In genomic region chr3:155528579-155528978, GRCh38 we compare ENCODE assay signal across 33 cellular contexts.
DNase-seq lines count a peak whose midpoint lies in the region; ATAC-seq and TF ChIP-seq lines count a peak whose summit lies in the region.
"Had no signal": no experiment of that assay in that cellular context is flagged by ENCODE, and none has a peak within 500 bp of the region (broad histone marks: within the 10 kb centered on the region; RNA-seq: fewer than 3 reads in every experiment).

No MANE protein-coding gene starts in this region.

- no peaks in the 10 kb centered on the region for H3K9me2 ChIP-seq in OCI-LY7 (ENCODE audit: insufficient read depth, low read length)

- no peaks in the 10 kb centered on the region for H3K79me2 ChIP-seq in OCI-LY7 (ENCODE audit: insufficient read depth, low read depth, low read length)

- no peak overlapping the region for H3K4me3 Mint-ChIP-seq in neural crest cell
- H3K4me3 Mint-ChIP-seq in stimulated activated naive B cell treated with anti-CD40 and anti-IgM and Interleukin-4, amounts not matched to agents 10 μg/mL and 1 μg/mL and 100 μg/mL, for 72 hours = no peak overlapping the region
- H3K4me3 Mint-ChIP-seq: B cell; CD14-positive monocyte; CD4-positive, alpha-beta memory T cell; CD4-positive, alpha-beta T cell; CD4-positive, CD25-positive, alpha-beta regulatory T cell; CD8-positive, alpha-beta memory T cell; CD8-positive, alpha-beta T cell had no signal

- peaks cover 2% of the 10 kb centered on the region for H3K9me3 Mint-ChIP-seq in neural crest cell
- peaks cover 8 to 14% of the 10 kb centered on the region in 2 donors for H3K9me3 Mint-ChIP-seq in stimulated activated naive B cell treated with anti-CD40 and anti-IgM and Interleukin-4, amounts not matched to agents 10 μg/mL and 1 μg/mL and 100 μg/mL, for 72 hours
- H3K9me3 Mint-ChIP-seq: CD4-positive, alpha-beta T cell had no signal

- H3K27ac Mint-ChIP-seq in neural crest cell (ENCODE audit: unreplicated experiment) = peak overlapping the region; percentile 43
- H3K27ac Mint-ChIP-seq in stimulated activated naive B cell treated with anti-CD40 and anti-IgM and Interleukin-4, amounts not matched to agents 10 μg/mL and 1 μg/mL and 100 μg/mL, for 72 hours = no peak overlapping the region
- H3K27ac Mint-ChIP-seq: B cell; CD14-positive monocyte; CD4-positive, alpha-beta memory T cell; CD4-positive, alpha-beta T cell; CD4-positive, CD25-positive, alpha-beta regulatory T cell; CD8-positive, alpha-beta memory T cell; CD8-positive, alpha-beta T cell had no signal

- H3K4me3 ChIP-seq in OCI-LY7 (ENCODE audit: low read depth, low read length, poor library complexity, severe bottlenecking) = no peak overlapping the region
- H3K4me3 ChIP-seq: A549; BLaER1; BLaER1 treated with 17β-estradiol and CSF1 and Interleukin-3, amounts not matched to agents 10 nM and 100 nM had no signal

- no peak overlapping the region for H3K4me2 ChIP-seq in OCI-LY7 (ENCODE audit: low read length)
- H3K4me2 ChIP-seq: A549; BLaER1; BLaER1 treated with 17β-estradiol and CSF1 and Interleukin-3, amounts not matched to agents 10 nM and 100 nM had no signal

- ATAC-seq in stimulated activated naive B cell treated with anti-CD40 and anti-IgM and Interleukin-4, amounts not matched to agents 10 μg/mL and 1 μg/mL and 100 μg/mL, for 72 hours (replicated peaks) = peak; percentile 54 to 59
- ATAC-seq in GM21717 (IDR thresholded peaks at IDR 0.05; ENCODE audit: unreplicated experiment) = no peak
- ATAC-seq: A549; CD8-positive, alpha-beta T cell had no signal

- no peaks in the 10 kb centered on the region for H3K9me3 ChIP-seq in OCI-LY7 (ENCODE audit: low read length)
- H3K9me3 ChIP-seq: A549, BE2C, Caco-2 had no signal

- DNase-seq in OCI-LY7 (ENCODE audit: low spot score) = peak; percentile 13
- DNase-seq in neural crest cell (ENCODE audit: low read depth, low spot score) = no peak
- no peak for DNase-seq in stimulated activated naive B cell treated with anti-CD40 and anti-IgM and Interleukin-4, amounts not matched to agents 10 μg/mL and 1 μg/mL and 100 μg/mL, for 72 hours
- DNase-seq in substantia nigra (lab: John Stamatoyannopoulos, UW) = no peak
- DNase-seq in GM19238 (ENCODE audit: insufficient read length, low spot score) = no peak
- DNase-seq: 8988T; ACHN; AML-193; BE2C; C1 segment of cervical spinal cord; Caco-2; Calu3; CD4-positive, alpha-beta memory T cell; CD4-positive, alpha-beta T cell; CD4-positive, CD25-positive, alpha-beta regulatory T cell; CD8-positive, alpha-beta memory T cell; CD8-positive, alpha-beta T cell; COR-L47; DMS 273 treated with DMSO at 0.1 percent for 48 hours; DMS153; DMS53; DMS79; DMS79 treated with DMSO at 0.1 percent for 48 hours; DND-41; EL had no signal

- TF ChIP-seq CTCF in OCI-LY7 (conservative IDR thresholded peaks at IDR 0.05; ENCODE audit: low read length) (no peak), neural crest cell (conservative IDR thresholded peaks at IDR 0.05) (no peak)

- H3K27me3 Mint-ChIP-seq in neural crest cell (ENCODE audit: low read depth) = no peaks in the 10 kb centered on the region
- H3K27me3 Mint-ChIP-seq in stimulated activated naive B cell treated with anti-CD40 and anti-IgM and Interleukin-4, amounts not matched to agents 10 μg/mL and 1 μg/mL and 100 μg/mL, for 72 hours = peaks cover 0 to 7% of the 10 kb centered on the region in 2 donors
- H3K27me3 Mint-ChIP-seq: B cell; CD4-positive, alpha-beta T cell; CD4-positive, CD25-positive, alpha-beta regulatory T cell had no signal

- H2AFZ ChIP-seq in OCI-LY7 (ENCODE audit: low read length) = no peak overlapping the region

- intact Hi-C loops in OCI-LY7 (cut with micrococcal nuclease; ENCODE audit: unreplicated experiment) = no loop called here

- H3K27ac ChIP-seq in OCI-LY7 (ENCODE audit: low read depth, low read length, poor library complexity, severe bottlenecking) = no peak overlapping the region
- no peak overlapping the region for H3K27ac ChIP-seq in substantia nigra (ENCODE audit: low read depth, low read length, poor library complexity, severe bottlenecking)
- H3K27ac ChIP-seq: 22Rv1; A549; BLaER1; BLaER1 treated with 17β-estradiol and CSF1 and Interleukin-3, amounts not matched to agents 10 nM and 100 nM; C4-2B had no signal

- H4K20me1 ChIP-seq in OCI-LY7 (ENCODE audit: insufficient read depth, low read length) = no peaks in the 10 kb centered on the region
- H4K20me1 ChIP-seq: BLaER1; BLaER1 treated with 17β-estradiol and CSF1 and Interleukin-3, amounts not matched to agents 10 nM and 100 nM had no signal

- BruUV-seq in OCI-LY7 (replicated peaks; lab: Mats Ljungman, UMichigan) = no TSS peak

- POLR2A ChIA-PET in OCI-LY7 (lab: Charles Lee) = interaction anchor here (0.7 to 1.1 kb wide), 2 partner anchors 9 to 282 kb away, joined by 6 to 7 read pairs; no protein-coding TSS in a partner anchor

- no peaks in the 10 kb centered on the region for H3K36me3 ChIP-seq in OCI-LY7 (ENCODE audit: insufficient read depth, low read length)
- H3K36me3 ChIP-seq: BE2C, BLaER1 had no signal

- H3K4me1 Mint-ChIP-seq in neural crest cell = no peaks in the 10 kb centered on the region
- peaks cover 0 to 6% of the 10 kb centered on the region in 2 donors for H3K4me1 Mint-ChIP-seq in stimulated activated naive B cell treated with anti-CD40 and anti-IgM and Interleukin-4, amounts not matched to agents 10 μg/mL and 1 μg/mL and 100 μg/mL, for 72 hours
- H3K4me1 Mint-ChIP-seq: B cell; CD14-positive monocyte; CD4-positive, alpha-beta memory T cell; CD4-positive, CD25-positive, alpha-beta regulatory T cell; CD8-positive, alpha-beta memory T cell had no signal

- CTCF ChIA-PET in OCI-LY7 (lab: Charles Lee; ENCODE audit: unreplicated experiment) = no interaction called here

- H3K36me3 Mint-ChIP-seq in neural crest cell (ENCODE audit: low read depth) = peaks cover 26% of the 10 kb centered on the region
- peaks cover 4 to 5% of the 10 kb centered on the region in 2 donors for H3K36me3 Mint-ChIP-seq in stimulated activated naive B cell treated with anti-CD40 and anti-IgM and Interleukin-4, amounts not matched to agents 10 μg/mL and 1 μg/mL and 100 μg/mL, for 72 hours
- H3K36me3 Mint-ChIP-seq: CD14-positive monocyte; CD4-positive, alpha-beta memory T cell; CD4-positive, CD25-positive, alpha-beta regulatory T cell; CD8-positive, alpha-beta memory T cell; CD8-positive, alpha-beta T cell had no signal

- H3K4me1 ChIP-seq in OCI-LY7 (ENCODE audit: insufficient read depth, low read length, poor library complexity, severe bottlenecking) = peaks cover 8% of the 10 kb centered on the region
- H3K4me1 ChIP-seq: A549; BE2C; BLaER1; BLaER1 treated with 17β-estradiol and CSF1 and Interleukin-3, amounts not matched to agents 10 nM and 100 nM; Caco-2 had no signal
